In genomic region chr2:70528276-70528675, GRCh38 we compare ENCODE assay signal across 23 cellular contexts.
"Had no signal": no experiment of that assay in that cellular context is flagged by ENCODE, and none has a peak within 500 bp of the region (broad histone marks: within the 10 kb centered on the region; RNA-seq: fewer than 3 reads in every experiment).

No MANE protein-coding gene starts in this region.

- DNase-seq: KBM-7, MG63, NCI-H1092, NCI-H1105 treated with DMSO at 0.1 percent for 48 hours, NCI-H1417 treated with DMSO at 0.1 percent for 48 hours, NCI-H146, NCI-H1694 treated with DMSO at 0.1 percent for 48 hours, NCI-H1930, NCI-H2081, NCI-H2107, NCI-H2171, NCI-H226, NCI-H446, NCI-H510A, NCI-H524 treated with DMSO at 0.1 percent for 48 hours, NCI-H69, NCI-H774, PC-3, SHP77, SK-N-SH, SW 1271, T-helper 1 cell had no signal

- ATAC-seq: Panc1, PC-3 had no signal
